ENCODE assay signal across 8 cellular contexts in the genomic region with DNA sequence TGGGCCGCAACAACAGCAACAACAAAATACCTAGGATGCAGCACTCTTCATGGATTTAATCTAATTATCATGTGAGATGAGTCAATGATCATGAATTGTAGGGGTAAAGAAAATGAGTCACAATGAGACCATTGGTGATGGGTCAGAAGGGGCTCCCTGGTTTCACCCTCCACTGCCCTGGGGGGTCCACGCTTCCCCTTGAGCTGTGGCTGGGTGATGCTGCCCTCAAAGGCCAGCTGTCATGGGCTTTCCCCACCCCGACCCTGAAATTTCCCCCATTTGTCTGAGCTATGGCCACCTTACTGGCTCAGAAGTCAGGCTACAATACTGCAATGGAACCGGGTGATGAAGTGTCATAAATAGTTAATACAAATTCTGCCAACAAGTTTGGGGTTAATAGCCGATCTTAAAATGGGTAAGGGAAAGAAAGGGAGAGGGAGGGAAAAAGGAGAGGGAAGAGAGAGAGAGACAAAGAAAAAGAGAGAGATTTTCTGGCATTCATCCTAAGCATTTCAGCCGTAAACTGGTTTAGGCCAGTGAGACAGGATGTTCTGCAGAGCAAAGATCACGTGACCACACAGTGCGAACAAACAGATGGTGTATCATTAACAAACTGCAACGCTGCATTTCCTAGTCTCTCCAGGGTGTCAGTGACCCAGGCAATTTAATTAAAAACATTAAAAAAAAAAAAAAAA.
DNase-seq lines count a peak whose midpoint lies in the region; ATAC-seq and TF ChIP-seq lines count a peak whose summit lies in the region.

No MANE protein-coding gene starts in this region.

- H4K20me1 ChIP-seq in GM23248 (ENCODE audit: insufficient read depth), result no peaks in the 10 kb centered on the region

- no peaks in the 10 kb centered on the region for H3K79me2 ChIP-seq in GM23248 (ENCODE audit: insufficient read depth)

- no peaks in the 10 kb centered on the region for H3K36me3 Mint-ChIP-seq in activated CD4-positive, alpha-beta memory T cell treated with anti-CD3 and anti-CD28 coated beads for 36 hours
- H3K36me3 Mint-ChIP-seq in nephron progenitor cell (ENCODE audit: low read depth), result no peaks in the 10 kb centered on the region

- peak overlapping the region; percentile 91 for H3K27ac Mint-ChIP-seq in activated CD4-positive, alpha-beta memory T cell treated with anti-CD3 and anti-CD28 coated beads for 36 hours
- H3K27ac Mint-ChIP-seq in nephron progenitor cell, result peak overlapping the region; percentile 90

- no peaks in the 10 kb centered on the region for H3K9me3 Mint-ChIP-seq in activated CD4-positive, alpha-beta memory T cell treated with anti-CD3 and anti-CD28 coated beads for 36 hours
- no peaks in the 10 kb centered on the region for H3K9me3 Mint-ChIP-seq in nephron progenitor cell

- peaks cover 38% of the 10 kb centered on the region for H3K4me1 Mint-ChIP-seq in activated CD4-positive, alpha-beta memory T cell treated with anti-CD3 and anti-CD28 coated beads for 36 hours (ENCODE audit: low read depth)
- H3K4me1 Mint-ChIP-seq in nephron progenitor cell, result peaks cover 27% of the 10 kb centered on the region

- H3K9me3 ChIP-seq in GM23248 (ENCODE audit: low read depth), result no peaks in the 10 kb centered on the region
- no peaks in the 10 kb centered on the region for H3K9me3 ChIP-seq in esophagus squamous epithelium

- H3K27ac ChIP-seq in GM23248, result peak overlapping the region; percentile 32
- H3K27ac ChIP-seq in esophagus squamous epithelium, result peak overlapping the region; percentile 61 to 84 (median 78)

- in situ Hi-C loops in GM23248 (cut with MboI), result no loop called here

- no peaks in the 10 kb centered on the region for H3K27me3 ChIP-seq in GM23248 (replicated peaks; ENCODE audit: insufficient read depth)
- no peaks in the 10 kb centered on the region for H3K27me3 ChIP-seq in esophagus squamous epithelium

- WGBS in GM23248 (ENCODE audit: low coverage in 1 of 2, low lambda C conversion rate in 2 of 2, missing lambda C conversion rate in 2 of 2), 2 experiments, result 6 to 12% methylated on average over 9 of the region's 9 CpGs
- 24 to 29% methylated on average over 9 of the region's 9 CpGs for WGBS in esophagus squamous epithelium, 2 donors

- TF ChIP-seq POLR2A in esophagus squamous epithelium (IDR thresholded peaks at IDR 0.05), result no peak

- peak overlapping the region; percentile 61 for H2AFZ ChIP-seq in GM23248

- intact Hi-C loops in activated CD4-positive, alpha-beta memory T cell treated with anti-CD3 and anti-CD28 coated beads for 36 hours (cut with micrococcal nuclease), result loop anchor here (1.0 to 5.0 kb wide), 3 partner anchors 13 to 72 kb away; no protein-coding TSS in a partner anchor
- intact Hi-C loops in esophagus squamous epithelium (cut with DNase I), result no loop called here

- H3K4me1 ChIP-seq in GM23248 (ENCODE audit: insufficient read depth) (peaks cover 9% of the 10 kb centered on the region; the same call in 1 of the 2 replicates), esophagus squamous epithelium (peaks cover 16 to 46% (median 24%) of the 10 kb centered on the region in 3 donors)

- H3K9ac ChIP-seq in GM23248, result 0 out of 2 replicates have a peak overlapping the region, but pooled peaks have one; percentile 43

- H3K4me3 Mint-ChIP-seq in activated CD4-positive, alpha-beta memory T cell treated with anti-CD3 and anti-CD28 coated beads for 36 hours, result peak overlapping the region; percentile 44
- H3K4me3 Mint-ChIP-seq in nephron progenitor cell, result no peak overlapping the region

- DNase-seq in DMS153 (lab: John Stamatoyannopoulos, UW) (peak; percentile 99), GM23248 (peak; percentile 83), NCI-H2081 (lab: John Stamatoyannopoulos, UW) (peak; percentile 59 to 90), esophagus squamous epithelium (lab: John Stamatoyannopoulos, UW) (peak; percentile 19), nephron progenitor cell (no peak), islet precursor cell (no peak)
- DNase-seq in activated CD4-positive, alpha-beta memory T cell treated with anti-CD3 and anti-CD28 coated beads for 36 hours, result peak; percentile 66

- ATAC-seq in GM19455 (IDR thresholded peaks at IDR 0.05; ENCODE audit: unreplicated experiment), result no peak

- H3K4me2 ChIP-seq in GM23248 (ENCODE audit: unreplicated experiment), result peak overlapping the region; percentile 24

- H3K27me3 Mint-ChIP-seq in activated CD4-positive, alpha-beta memory T cell treated with anti-CD3 and anti-CD28 coated beads for 36 hours, result no peaks in the 10 kb centered on the region
- H3K27me3 Mint-ChIP-seq in nephron progenitor cell (ENCODE audit: low read depth, poor library complexity), result peaks cover 10% of the 10 kb centered on the region

- H3K4me3 ChIP-seq in GM23248 (no peak overlapping the region), esophagus squamous epithelium (no peak overlapping the region)

- CTCF ChIA-PET in activated CD4-positive, alpha-beta memory T cell treated with anti-CD3 and anti-CD28 coated beads for 36 hours (lab: Charles Lee), result interaction anchor here (0.7 to 1.6 kb wide), 3 partner anchors 138 to 1930 kb away, joined by 3 to 4 read pairs (median 3); no protein-coding TSS in a partner anchor

- POLR2A ChIA-PET in activated CD4-positive, alpha-beta memory T cell treated with anti-CD3 and anti-CD28 coated beads for 36 hours (lab: Charles Lee), result no interaction called here

- H3K36me3 ChIP-seq in GM23248 (ENCODE audit: low read depth), result no peaks in the 10 kb centered on the region
- no peaks in the 10 kb centered on the region for H3K36me3 ChIP-seq in esophagus squamous epithelium

- H3F3A ChIP-seq in GM23248 (ENCODE audit: insufficient read depth), result no peaks in the 10 kb centered on the region

- H3K9me2 ChIP-seq in GM23248 (ENCODE audit: insufficient read depth), result no peaks in the 10 kb centered on the region

- TF ChIP-seq CTCF in esophagus squamous epithelium (IDR thresholded peaks at IDR 0.05) (peak in 1 of 6 experiments; percentile 5), nephron progenitor cell (IDR thresholded peaks at IDR 0.05) (no peak)

Comparison
In these comparisons a context has a peak if more than half of its experiments do, and no peak if none do; other contexts are left out.
1. DNase-seq: peak in DMS153 (single experiment), GM23248 (single experiment), NCI-H2081 (2 of 2), activated CD4-positive, alpha-beta memory T cell treated with anti-CD3 and anti-CD28 coated beads for 36 hours (single experiment) and esophagus squamous epithelium (single experiment); none in nephron progenitor cell (single experiment) and islet precursor cell (single experiment).